Comparison of ENCODE assay signal across 26 cellular contexts in the genomic region with DNA sequence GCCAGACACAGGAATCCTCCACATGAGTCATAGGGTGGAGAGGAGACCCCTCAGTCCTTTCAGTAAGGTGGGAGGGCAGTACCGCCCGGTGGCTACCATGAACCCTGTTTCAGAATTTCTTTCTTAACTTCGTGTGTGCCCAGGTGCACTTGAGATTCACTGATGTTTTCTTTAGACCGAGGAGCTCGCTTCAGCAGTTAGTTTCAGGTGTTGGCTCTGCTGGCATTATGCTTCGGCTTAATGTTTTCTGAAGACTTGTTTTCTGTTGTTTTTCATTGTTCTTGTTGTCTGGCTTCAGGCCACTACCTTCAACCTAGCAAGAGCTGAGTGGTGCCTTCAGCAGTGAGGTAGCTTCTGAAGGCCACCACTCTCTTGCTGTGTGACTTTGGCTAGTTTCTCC.
DNase-seq lines count a peak whose midpoint lies in the region; ATAC-seq, FAIRE-seq and TF ChIP-seq lines count a peak whose summit lies in the region.
"Had no signal": no experiment of that assay in that cellular context is flagged by ENCODE, and none has a peak within 500 bp of the region (broad histone marks: within the 10 kb centered on the region; RNA-seq: fewer than 3 reads in every experiment).

No MANE protein-coding gene starts in this region.

- H3K36me3 Mint-ChIP-seq in natural killer cell treated with Interleukin-12 subunit alpha and Interleukin-12 subunit beta and Interleukin-15 and Interleukin-18, amount 100 ng/mL, for 72 hours = peaks cover 12% of the 10 kb centered on the region
- H3K36me3 Mint-ChIP-seq in natural killer cell = no peaks in the 10 kb centered on the region

- H3K27me3 ChIP-seq in bronchial epithelial cell (ENCODE audit: control insufficient read depth, insufficient read depth, low read length) (no peaks in the 10 kb centered on the region), upper lobe of right lung (no peaks in the 10 kb centered on the region)
- H3K27me3 ChIP-seq: MG63 had no signal

- no peak overlapping the region for H3K27ac ChIP-seq in upper lobe of right lung
- H3K27ac ChIP-seq: A549, C4-2B, GM23248, SK-N-MC had no signal

- H3K4me3 Mint-ChIP-seq in natural killer cell treated with Interleukin-12 subunit alpha and Interleukin-12 subunit beta and Interleukin-15 and Interleukin-18, amount 100 ng/mL, for 72 hours = no peak overlapping the region
- no peak overlapping the region for H3K4me3 Mint-ChIP-seq in natural killer cell

- ATAC-seq in natural killer cell treated with Interleukin-12 subunit alpha and Interleukin-12 subunit beta and Interleukin-15 and Interleukin-18, amount 100 ng/mL, for 72 hours = no peak
- ATAC-seq in natural killer cell = no peak
- peak; percentile 17 for ATAC-seq in GM18868 (IDR thresholded peaks at IDR 0.05; ENCODE audit: unreplicated experiment)
- ATAC-seq in GM18873 (IDR thresholded peaks at IDR 0.05; ENCODE audit: low FRiP score, unreplicated experiment) = no peak
- no peak for ATAC-seq in HG02852 (IDR thresholded peaks at IDR 0.05; ENCODE audit: unreplicated experiment)
- ATAC-seq in upper lobe of right lung = no peak
- ATAC-seq: A549 had no signal

- H3K27me3 Mint-ChIP-seq in natural killer cell treated with Interleukin-12 subunit alpha and Interleukin-12 subunit beta and Interleukin-15 and Interleukin-18, amount 100 ng/mL, for 72 hours = no peaks in the 10 kb centered on the region
- H3K27me3 Mint-ChIP-seq in natural killer cell (ENCODE audit: low read depth in 2 of 2) = no peaks in the 10 kb centered on the region
- H3K27me3 Mint-ChIP-seq: CD8-positive, alpha-beta memory T cell had no signal

- no peak for DNase-seq in natural killer cell treated with Interleukin-12 subunit alpha and Interleukin-12 subunit beta and Interleukin-15 and Interleukin-18, amount 100 ng/mL, for 72 hours (ENCODE audit: low spot score)
- no peak for DNase-seq in natural killer cell
- DNase-seq in bronchial epithelial cell (ENCODE audit: low read depth) = no peak
- no peak for DNase-seq in upper lobe of right lung
- DNase-seq: AML-193; Calu3; CD8-positive, alpha-beta memory T cell; DMS79 treated with DMSO at 0.1 percent for 48 hours; GF-D8; GM23248; H7; MG63; NCI-H2029; NCI-H446; NCI-H524 treated with DMSO at 0.1 percent for 48 hours; NCI-H774; SIG-M5 had no signal

- H3K4me3 ChIP-seq in bronchial epithelial cell (ENCODE audit: low read depth, low read length) (no peak overlapping the region), upper lobe of right lung (no peak overlapping the region)
- H3K4me3 ChIP-seq: A549, GM23248, MG63, SK-N-MC had no signal

- peak; percentile 62 for FAIRE-seq in bronchial epithelial cell (lab: Jason Lieb, UNC)
- FAIRE-seq: A549, GM18507, HTR-8/SVneo, RCC 7860 had no signal

- H3K36me3 ChIP-seq in bronchial epithelial cell (ENCODE audit: control insufficient read depth, insufficient read depth, low read length) (peaks cover 1% of the 10 kb centered on the region), upper lobe of right lung (peaks cover 20% of the 10 kb centered on the region)
- H3K36me3 ChIP-seq: MG63 had no signal

- H3K4me1 ChIP-seq in upper lobe of right lung = peaks cover 12% of the 10 kb centered on the region

- H3K9me3 ChIP-seq in upper lobe of right lung = no peaks in the 10 kb centered on the region
- H3K9me3 ChIP-seq: A549, MG63 had no signal

- H3K27ac Mint-ChIP-seq in natural killer cell treated with Interleukin-12 subunit alpha and Interleukin-12 subunit beta and Interleukin-15 and Interleukin-18, amount 100 ng/mL, for 72 hours = peak overlapping the region; percentile 63 to 64
- H3K27ac Mint-ChIP-seq in natural killer cell = peak overlapping the region in 1 of 2 donors; percentile 75

- peaks cover 45 to 50% of the 10 kb centered on the region in 2 donors for H3K4me1 Mint-ChIP-seq in natural killer cell treated with Interleukin-12 subunit alpha and Interleukin-12 subunit beta and Interleukin-15 and Interleukin-18, amount 100 ng/mL, for 72 hours (ENCODE audit: low read depth in 2 of 2)
- H3K4me1 Mint-ChIP-seq in natural killer cell = peaks cover 71 to 72% of the 10 kb centered on the region in 2 donors

- no peaks in the 10 kb centered on the region for H3K9me3 Mint-ChIP-seq in natural killer cell treated with Interleukin-12 subunit alpha and Interleukin-12 subunit beta and Interleukin-15 and Interleukin-18, amount 100 ng/mL, for 72 hours
- no peaks in the 10 kb centered on the region for H3K9me3 Mint-ChIP-seq in natural killer cell
- H3K9me3 Mint-ChIP-seq: CD8-positive, alpha-beta memory T cell had no signal

- intact Hi-C loops in natural killer cell (cut with micrococcal nuclease) = no loop called here
- intact Hi-C loops in upper lobe of right lung (cut with DNase I) = loop anchor here (10.0 kb wide), 1 partner anchor 134 kb away; no protein-coding TSS in a partner anchor

- TF ChIP-seq CTCF in natural killer cell (IDR thresholded peaks at IDR 0.05) = no peak
- no peak for TF ChIP-seq CTCF in bronchial epithelial cell (IDR thresholded peaks at IDR 0.05; ENCODE audit: insufficient read depth, low read length, severe bottlenecking)
- no peak for TF ChIP-seq CTCF in upper lobe of right lung (IDR thresholded peaks at IDR 0.05)
